8 cellular contexts compared by ENCODE assay signal in the genomic region with DNA sequence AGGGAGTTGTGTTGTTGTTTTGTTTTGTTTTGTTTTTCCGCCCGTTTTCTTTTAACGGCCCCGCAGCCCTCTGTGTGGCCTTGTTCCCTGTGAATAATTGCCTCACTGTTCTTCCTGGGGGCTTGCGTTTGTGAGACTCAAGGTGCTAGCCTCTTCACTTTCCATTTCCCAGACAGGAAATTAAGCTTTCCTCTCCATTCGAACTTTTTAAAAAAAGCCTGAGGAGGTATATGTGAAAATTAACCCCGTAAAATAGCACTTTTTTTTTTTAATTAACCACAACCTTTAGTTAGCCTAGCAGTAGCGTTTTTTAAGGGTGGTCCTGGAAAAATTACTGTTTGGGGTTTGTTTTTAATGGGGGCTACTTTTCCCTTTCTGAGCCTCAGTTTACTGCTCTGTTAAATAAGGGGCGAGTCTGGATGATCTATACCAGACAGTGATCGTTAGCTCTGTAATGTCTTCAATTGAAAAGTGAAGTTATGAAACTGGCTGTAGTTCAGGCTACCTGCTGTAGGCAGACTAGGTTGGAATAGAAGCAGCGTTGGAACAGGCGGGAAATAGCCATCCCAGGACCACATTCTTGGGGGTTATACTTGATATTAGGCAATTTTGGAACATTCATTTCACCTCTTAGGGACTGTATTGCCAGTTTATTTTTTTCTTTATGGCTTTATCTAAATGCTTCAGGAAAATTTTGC. TPM values are rescaled to one million over a fixed set of nuclear protein-coding genes. Genes with fewer than 3 reads are reported as not detected.
DNase-seq lines count a peak whose midpoint lies in the region; ATAC-seq and TF ChIP-seq lines count a peak whose summit lies in the region.

No MANE protein-coding gene starts in this region.

- DNase-seq in SIG-M5 treated with dmso at 0.1 percent for 504 hours (lab: John Stamatoyannopoulos, UW; ENCODE audit: unreplicated experiment) (peak; percentile 54), SIG-M5 (lab: John Stamatoyannopoulos, UW) (no peak), right lobe of liver (no peak), vagina (ENCODE audit: extremely low spot score in 2 of 2) (no peak), sciatic nerve (ENCODE audit: low spot score) (no peak)

- peaks cover 56% of the 10 kb centered on the region for H3K4me1 ChIP-seq in HUES48 (ENCODE audit: control insufficient read depth, insufficient read depth, low read length)
- peaks cover 0 to 40% (median 4%) of the 10 kb centered on the region in 4 donors for H3K4me1 ChIP-seq in right lobe of liver
- H3K4me1 ChIP-seq in vagina = peaks cover 73% of the 10 kb centered on the region

- TF ChIP-seq CTCF in right lobe of liver (IDR thresholded peaks at IDR 0.05) (no peak), vagina (IDR thresholded peaks at IDR 0.05) (no peak)

- ATAC-seq in right lobe of liver (no peak), sciatic nerve (no peak), GM19455 (IDR thresholded peaks at IDR 0.05; ENCODE audit: unreplicated experiment) (no peak)

- TF ChIP-seq POLR2A in right lobe of liver (IDR thresholded peaks at IDR 0.05) (no peak), vagina (IDR thresholded peaks at IDR 0.05) (no peak)

- peak overlapping the region; percentile 81 for H3K9ac ChIP-seq in HUES48 (ENCODE audit: low read depth, low read length)

- H3K9me3 ChIP-seq in HUES48 (ENCODE audit: control insufficient read depth, insufficient read depth, low read length) (no peaks in the 10 kb centered on the region), right lobe of liver (no peaks in the 10 kb centered on the region), vagina (no peaks in the 10 kb centered on the region)

- H3K4me3 ChIP-seq in HUES48 (ENCODE audit: low read depth, low read length) = peak overlapping the region; percentile 90
- peak overlapping the region; percentile 95 to 97 (median 96) for H3K4me3 ChIP-seq in right lobe of liver
- peak overlapping the region; percentile 78 to 87 for H3K4me3 ChIP-seq in vagina

- H3K27me3 ChIP-seq in HUES48 (ENCODE audit: control insufficient read depth, insufficient read depth, low read length) = peaks cover 10% of the 10 kb centered on the region; the same call in 1 of the 2 replicates
- no peaks in the 10 kb centered on the region for H3K27me3 ChIP-seq in right lobe of liver
- H3K27me3 ChIP-seq in vagina = no peaks in the 10 kb centered on the region

- H3K36me3 ChIP-seq in HUES48 (ENCODE audit: control insufficient read depth, insufficient read depth, low read length) (no peaks in the 10 kb centered on the region), right lobe of liver (no peaks in the 10 kb centered on the region), vagina (no peaks in the 10 kb centered on the region)

- intact Hi-C loops in right lobe of liver (cut with DNase I) = no loop called here
- intact Hi-C loops in vagina (cut with DNase I) = loop anchor here (2.0 to 5.0 kb wide), 2 partner anchors 40 to 415 kb away; partner anchors contain the start of gene NPEPL1
- intact Hi-C loops in sciatic nerve (cut with DNase I) = loop anchor here (5.0 to 10.0 kb wide), 2 partner anchors 200 to 418 kb away; partner anchors contain the start of genes GNAS and GNAS-AS1

- peak overlapping the region; percentile 99 for H3K27ac ChIP-seq in HUES48 (ENCODE audit: low read depth, low read length)
- peak overlapping the region; percentile 13 for H3K27ac ChIP-seq in adipose tissue (ENCODE audit: low read depth, low read length)
- peak overlapping the region; percentile 93 to 95 (median 94) for H3K27ac ChIP-seq in right lobe of liver
- peak overlapping the region; percentile 91 for H3K27ac ChIP-seq in vagina

- 4 to 13% (median 7%) methylated on average over 12 of the region's 12 CpGs for WGBS in adipose tissue, 3 donors
- 4% methylated on average over 12 of the region's 12 CpGs for WGBS in right lobe of liver (ENCODE audit: insufficient coverage, low coverage, low lambda C conversion rate, missing lambda C conversion rate)

RNA-seq across cellular contexts. Expression of gene STX16, which starts 1.7 kb away (rescaled TPM):
- polyA plus RNA-seq in adipose tissue = 10 to 100 TPM; 21.7 to 36.9 (median 35.9) TPM
- 10 to 100 TPM; 18.1 to 25.3 (median 22.2) TPM for total RNA-seq in right lobe of liver
- 49.4 TPM for total RNA-seq in vagina
- total RNA-seq in sciatic nerve = 78.7 TPM

RNA-seq across cellular contexts. Expression of gene NPEPL1, which starts 39.8 kb away (rescaled TPM):
- 10 to 100 TPM; 25.9 to 48.6 (median 33.4) TPM for polyA plus RNA-seq in adipose tissue
- total RNA-seq in right lobe of liver = 10 to 100 TPM in 5 of 6 experiments, 1 to 10 TPM in 1; 7.7 to 13.9 (median 10.1) TPM
- 25.5 TPM for total RNA-seq in vagina
- total RNA-seq in sciatic nerve = 47.5 TPM

Comparison
In these comparisons a context has a peak if more than half of its experiments do, and no peak if none do; other contexts are left out.
1. H3K27ac ChIP-seq: peak in every context shown above with its lines; median percentile 99 in HUES48; 94 in right lobe of liver; 91 in vagina; 13 in adipose tissue.
2. intact Hi-C loops: an anchor here in vagina (2.0 to 5.0 kb wide) and sciatic nerve (5.0 to 10.0 kb wide); none called in right lobe of liver.